Comparison of ENCODE assay signal across 13 cellular contexts in genomic region chr7:43612128-43612527, GRCh38. TPM values are rescaled to one million over a fixed set of nuclear protein-coding genes. Genes with fewer than 3 reads are reported as not detected.
A peak's percentile ranks its signal among the peaks of the same experiment; 100 is the strongest.
DNase-seq lines count a peak whose midpoint lies in the region; ATAC-seq and TF ChIP-seq lines count a peak whose summit lies in the region.
"Had no signal": no experiment of that assay in that cellular context is flagged by ENCODE, and none has a peak within 500 bp of the region (broad histone marks: within the 10 kb centered on the region; RNA-seq: fewer than 3 reads in every experiment).

No MANE protein-coding gene starts in this region.

- peak overlapping the region; percentile 87 for H3K27ac Mint-ChIP-seq in activated CD4-positive, alpha-beta T cell treated with anti-CD3 and anti-CD28 coated beads for 36 hours
- peak overlapping the region; percentile 79 for H3K27ac Mint-ChIP-seq in activated CD4-positive, alpha-beta memory T cell treated with anti-CD3 and anti-CD28 coated beads, Interleukin-2, amount 10 ng/mL, durations not matched to agents 7 days and 5 days
- H3K27ac Mint-ChIP-seq in stimulated activated naive CD8-positive, alpha-beta T cell treated with anti-CD3 and anti-CD28 coated beads, Interleukin-15, amount 100 ng/mL, for 72 hours = peak overlapping the region in 1 of 2 donors; percentile 49

- POLR2A ChIA-PET in activated CD4-positive, alpha-beta T cell treated with anti-CD3 and anti-CD28 coated beads for 36 hours (lab: Charles Lee) = interaction anchor here (0.7 to 1.6 kb wide), 4 partner anchors 26 to 37 kb away, joined by 5 to 6 read pairs (median 6); partner anchors contain the start of gene STK17A
- POLR2A ChIA-PET in activated CD4-positive, alpha-beta memory T cell treated with anti-CD3 and anti-CD28 coated beads, Interleukin-2, amount 10 ng/mL, durations not matched to agents 7 days and 5 days (lab: Charles Lee) = interaction anchor here (1.3 to 3.0 kb wide), 8 partner anchors 8 to 38 kb away, joined by 3 to 18 read pairs (median 4); partner anchors contain the start of gene STK17A

- intact Hi-C loops in activated CD4-positive, alpha-beta T cell treated with anti-CD3 and anti-CD28 coated beads for 36 hours (cut with DNase I, micrococcal nuclease) = loop anchor here (1.0 to 2.0 kb wide), 2 partner anchors 21 to 37 kb away; no protein-coding TSS in a partner anchor
- intact Hi-C loops in esophagus squamous epithelium (cut with DNase I) = no loop called here

- peak overlapping the region; percentile 40 for H3K4me2 ChIP-seq in fibroblast of lung (ENCODE audit: extremely low read depth, insufficient read depth, low read length)

- no peak overlapping the region for H3K9ac ChIP-seq in fibroblast of lung (ENCODE audit: insufficient read depth, low read length)

- H3K9me3 Mint-ChIP-seq in activated CD4-positive, alpha-beta T cell treated with anti-CD3 and anti-CD28 coated beads for 36 hours (ENCODE audit: low read depth) = no peaks in the 10 kb centered on the region
- no peaks in the 10 kb centered on the region for H3K9me3 Mint-ChIP-seq in activated CD4-positive, alpha-beta memory T cell treated with anti-CD3 and anti-CD28 coated beads, Interleukin-2, amount 10 ng/mL, durations not matched to agents 7 days and 5 days
- no peaks in the 10 kb centered on the region for H3K9me3 Mint-ChIP-seq in stimulated activated naive CD8-positive, alpha-beta T cell treated with anti-CD3 and anti-CD28 coated beads, Interleukin-15, amount 100 ng/mL, for 72 hours

- CTCF ChIA-PET in activated CD4-positive, alpha-beta T cell treated with anti-CD3 and anti-CD28 coated beads for 36 hours (lab: Charles Lee) = interaction anchor here (0.6 to 3.0 kb wide), 9 partner anchors 14 to 88 kb away, joined by 3 to 13 read pairs (median 6); partner anchors contain the start of gene STK17A
- CTCF ChIA-PET in activated CD4-positive, alpha-beta memory T cell treated with anti-CD3 and anti-CD28 coated beads, Interleukin-2, amount 10 ng/mL, durations not matched to agents 7 days and 5 days (lab: Charles Lee) = interaction anchor here (1.1 to 4.5 kb wide), 3 partner anchors 9 to 87 kb away, joined by 4 to 23 read pairs (median 14); partner anchors contain the start of gene STK17A

- 77 to 81% methylated on average over 5 of the region's 5 CpGs for WGBS in esophagus squamous epithelium, 2 donors

- peaks cover 72% of the 10 kb centered on the region for H3K79me2 ChIP-seq in fibroblast of lung (ENCODE audit: control insufficient read depth, insufficient read depth, low read length)

- H3K27me3 ChIP-seq in fibroblast of lung (ENCODE audit: control insufficient read depth, insufficient read depth, low read length) = no peaks in the 10 kb centered on the region
- H3K27me3 ChIP-seq in esophagus squamous epithelium = no peaks in the 10 kb centered on the region
- H3K27me3 ChIP-seq: testis had no signal

- no peaks in the 10 kb centered on the region for H3K9me3 ChIP-seq in fibroblast of lung (ENCODE audit: control insufficient read depth, insufficient read depth, low read depth, low read length)
- no peaks in the 10 kb centered on the region for H3K9me3 ChIP-seq in esophagus squamous epithelium
- H3K9me3 ChIP-seq: testis had no signal

- no peak for TF ChIP-seq POLR2A in esophagus squamous epithelium (IDR thresholded peaks at IDR 0.05)

- no peaks in the 10 kb centered on the region for H3K27me3 Mint-ChIP-seq in activated CD4-positive, alpha-beta T cell treated with anti-CD3 and anti-CD28 coated beads for 36 hours
- H3K27me3 Mint-ChIP-seq in activated CD4-positive, alpha-beta memory T cell treated with anti-CD3 and anti-CD28 coated beads, Interleukin-2, amount 10 ng/mL, durations not matched to agents 7 days and 5 days = no peaks in the 10 kb centered on the region
- H3K27me3 Mint-ChIP-seq in stimulated activated naive CD8-positive, alpha-beta T cell treated with anti-CD3 and anti-CD28 coated beads, Interleukin-15, amount 100 ng/mL, for 72 hours = no peaks in the 10 kb centered on the region

- H3K36me3 Mint-ChIP-seq in activated CD4-positive, alpha-beta T cell treated with anti-CD3 and anti-CD28 coated beads for 36 hours (ENCODE audit: low read depth) = peaks cover 56% of the 10 kb centered on the region
- H3K36me3 Mint-ChIP-seq in activated CD4-positive, alpha-beta memory T cell treated with anti-CD3 and anti-CD28 coated beads, Interleukin-2, amount 10 ng/mL, durations not matched to agents 7 days and 5 days (ENCODE audit: low read depth) = peaks cover 65% of the 10 kb centered on the region

- H3K4me3 ChIP-seq in fibroblast of lung (replicated peaks in 1 of 4; ENCODE audit: control extremely low read depth in 1 of 4, insufficient read depth in 1 of 4, low read depth in 3 of 4, low read length in 4 of 4) = no peak overlapping the region
- H3K4me3 ChIP-seq in esophagus squamous epithelium = no peak overlapping the region
- H3K4me3 ChIP-seq: SK-N-MC, testis had no signal

- H3K36me3 ChIP-seq in fibroblast of lung (ENCODE audit: control insufficient read depth, insufficient read depth, low read length) = peaks cover 16% of the 10 kb centered on the region
- H3K36me3 ChIP-seq in esophagus squamous epithelium = peaks cover 0 to 46% (median 0%) of the 10 kb centered on the region in 3 donors

- no peak overlapping the region for H3K4me3 Mint-ChIP-seq in activated CD4-positive, alpha-beta T cell treated with anti-CD3 and anti-CD28 coated beads for 36 hours
- no peak overlapping the region for H3K4me3 Mint-ChIP-seq in activated CD4-positive, alpha-beta memory T cell treated with anti-CD3 and anti-CD28 coated beads, Interleukin-2, amount 10 ng/mL, durations not matched to agents 7 days and 5 days
- H3K4me3 Mint-ChIP-seq in stimulated activated naive CD8-positive, alpha-beta T cell treated with anti-CD3 and anti-CD28 coated beads, Interleukin-15, amount 100 ng/mL, for 72 hours = peak overlapping the region; percentile 42 to 56

- peaks cover 73% of the 10 kb centered on the region for H3K4me1 Mint-ChIP-seq in activated CD4-positive, alpha-beta T cell treated with anti-CD3 and anti-CD28 coated beads for 36 hours
- peaks cover 46% of the 10 kb centered on the region for H3K4me1 Mint-ChIP-seq in activated CD4-positive, alpha-beta memory T cell treated with anti-CD3 and anti-CD28 coated beads, Interleukin-2, amount 10 ng/mL, durations not matched to agents 7 days and 5 days
- peaks cover 57% of the 10 kb centered on the region for H3K4me1 Mint-ChIP-seq in stimulated activated naive CD8-positive, alpha-beta T cell treated with anti-CD3 and anti-CD28 coated beads, Interleukin-15, amount 100 ng/mL, for 72 hours

- no peak overlapping the region for H2AFZ ChIP-seq in fibroblast of lung (ENCODE audit: low read length)

- H3K27ac ChIP-seq in fibroblast of lung (ENCODE audit: insufficient read depth, low read length) (peak overlapping the region; percentile 43), esophagus squamous epithelium (no peak overlapping the region)
- H3K27ac ChIP-seq: SK-N-MC, testis had no signal

- ATAC-seq in activated CD4-positive, alpha-beta T cell treated with anti-CD3 and anti-CD28 coated beads for 36 hours = peak; percentile 11
- ATAC-seq in stimulated activated naive CD8-positive, alpha-beta T cell treated with anti-CD3 and anti-CD28 coated beads, Interleukin-15, amount 100 ng/mL, for 72 hours = peak; percentile 13
- ATAC-seq in HG03139 (IDR thresholded peaks at IDR 0.05; ENCODE audit: unreplicated experiment) = no peak

- no peak for DNase-seq in activated CD4-positive, alpha-beta T cell treated with anti-CD3 and anti-CD28 coated beads for 36 hours
- DNase-seq in activated CD4-positive, alpha-beta T cell treated with anti-CD3 and anti-CD28 coated beads for 4 hours = no peak
- no peak for DNase-seq in activated CD4-positive, alpha-beta memory T cell treated with anti-CD3 and anti-CD28 coated beads, Interleukin-2, amount 10 ng/mL, durations not matched to agents 7 days and 5 days
- DNase-seq in fibroblast of lung (ENCODE audit: low read depth in 2 of 2) = peak in 1 of 2 donors; percentile 49
- no peak for DNase-seq in stimulated activated naive CD8-positive, alpha-beta T cell treated with anti-CD3 and anti-CD28 coated beads, Interleukin-15, amount 100 ng/mL, for 72 hours
- DNase-seq in esophagus squamous epithelium (lab: John Stamatoyannopoulos, UW) = no peak
- DNase-seq in NCI-H1417 (lab: John Stamatoyannopoulos, UW) = no peak
- DNase-seq: 8988T; activated naive CD4-positive, alpha-beta T cell treated with anti-CD3 and anti-CD28 coated beads, Interleukin-2, amount 50 U/mL, for 16 hours; retina; testis had no signal

- TF ChIP-seq CTCF in fibroblast of lung (conservative IDR thresholded peaks at IDR 0.05 in 1 of 2, IDR thresholded peaks at IDR 0.05 in 1 of 2; ENCODE audit: low read depth in 1 of 2, low read length in 2 of 2) = no peak
- TF ChIP-seq CTCF in esophagus squamous epithelium (IDR thresholded peaks at IDR 0.05) = no peak

- H3K4me1 ChIP-seq in fibroblast of lung (ENCODE audit: control insufficient read depth, extremely low read depth, insufficient read depth, low read length) = peaks cover 14% of the 10 kb centered on the region
- peaks cover 0 to 26% (median 13%) of the 10 kb centered on the region in 3 donors for H3K4me1 ChIP-seq in esophagus squamous epithelium
- H3K4me1 ChIP-seq: testis had no signal

- H4K20me1 ChIP-seq in fibroblast of lung (ENCODE audit: control insufficient read depth, extremely low read depth, insufficient read depth, low read length) = no peaks in the 10 kb centered on the region

RNA-seq across cellular contexts. Expression of gene STK17A, which starts 29.2 kb away (rescaled TPM):
- 10 to 100 TPM; 43.2 to 50.9 TPM for total RNA-seq in activated CD4-positive, alpha-beta T cell treated with anti-CD3 and anti-CD28 coated beads for 36 hours
- total RNA-seq in activated CD4-positive, alpha-beta memory T cell treated with anti-CD3 and anti-CD28 coated beads, Interleukin-2, amount 10 ng/mL, durations not matched to agents 7 days and 5 days = 10 to 100 TPM; 89.5 to 90.3 TPM
- total RNA-seq in fibroblast of lung (44.4 and 53.2 TPM in 2 replicates), esophagus squamous epithelium (10 to 100 TPM; 21.9 to 34.4 (median 22.8) TPM)
- polyA plus RNA-seq in fibroblast of lung = 46.8 and 53.3 TPM in 2 replicates
- 45.4 and 52.2 TPM in 2 replicates for polyA plus RNA-seq in fibroblast of lung (2012)
- 1.8 and 2.9 TPM in 2 replicates for polyA minus RNA-seq in fibroblast of lung (ENCODE audit: low replicate concordance)

Comparison
In these comparisons a context has a peak if more than half of its experiments do, and no peak if none do; other contexts are left out.
1. H3K4me3 Mint-ChIP-seq: peak in stimulated activated naive CD8-positive, alpha-beta T cell treated with anti-CD3 and anti-CD28 coated beads, Interleukin-15, amount 100 ng/mL, for 72 hours (2 of 2); none in activated CD4-positive, alpha-beta T cell treated with anti-CD3 and anti-CD28 coated beads for 36 hours (single experiment) and activated CD4-positive, alpha-beta memory T cell treated with anti-CD3 and anti-CD28 coated beads, Interleukin-2, amount 10 ng/mL, durations not matched to agents 7 days and 5 days (single experiment).